15 cellular contexts compared by ENCODE assay signal in the genomic region with DNA sequence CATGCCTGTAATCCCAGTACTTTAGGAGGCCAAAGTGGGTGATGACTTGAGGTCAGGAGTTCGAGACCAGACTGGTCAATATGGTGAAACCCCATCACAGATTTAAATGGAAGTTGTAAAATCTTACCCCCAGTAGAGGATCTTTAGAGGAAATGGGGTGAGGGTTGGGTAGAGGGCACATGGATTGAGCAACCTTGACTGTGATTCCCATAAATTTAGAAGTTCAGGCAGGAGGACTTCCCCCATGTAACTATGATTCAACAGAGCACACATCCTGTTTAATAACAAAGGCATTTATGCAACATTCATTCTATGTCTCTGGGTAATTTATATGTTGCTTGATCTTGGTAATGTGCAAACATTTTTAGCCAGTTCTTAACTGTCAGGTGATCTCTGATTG.
DNase-seq lines count a peak whose midpoint lies in the region; ATAC-seq and TF ChIP-seq lines count a peak whose summit lies in the region.
"Had no signal": no experiment of that assay in that cellular context is flagged by ENCODE, and none has a peak within 500 bp of the region (broad histone marks: within the 10 kb centered on the region; RNA-seq: fewer than 3 reads in every experiment).

No MANE protein-coding gene starts in this region.

- DNase-seq in ELR (ENCODE audit: low read depth) = peak; percentile 57
- DNase-seq in NCI-H226 = peak; percentile 54
- DNase-seq in activated CD4-positive, alpha-beta T cell treated with anti-CD3 and anti-CD28 coated beads, Interleukin-2, amount 50 U/mL, for 1 hour = no peak
- DNase-seq in NCI-H1436 treated with DMSO at 0.1 percent for 48 hours (lab: John Stamatoyannopoulos, UW) = no peak
- no peak for DNase-seq in Caco-2
- DNase-seq: activated CD4-positive, alpha-beta T cell treated with anti-CD3 and anti-CD28 coated beads, Interleukin-2, amount 50 U/mL, for 4 hours; cerebellar nuclear complex; head of caudate nucleus; mesendoderm; NCI-H1092 treated with DMSO at 0.1 percent for 48 hours; stimulated activated CD4-positive, alpha-beta T cell treated with anti-CD3 and anti-CD28 coated beads, Interleukin-4, amount 100 ng/mL, for 24 hours; stimulated activated naive CD8-positive, alpha-beta T cell treated with anti-CD3 and anti-CD28 coated beads, Interleukin-15, amount 100 ng/mL, for 72 hours had no signal

- H3K27me3 ChIP-seq in muscle layer of duodenum (ENCODE audit: low read depth, low read length) = no peaks in the 10 kb centered on the region
- H3K27me3 ChIP-seq in Caco-2 (replicated peaks; ENCODE audit: control insufficient read depth, insufficient read depth, low read length) = no peaks in the 10 kb centered on the region

- POLR2A ChIA-PET in Caco-2 (lab: Charles Lee) = interaction anchor here (0.6 kb wide), 1 partner anchor 445 kb away, joined by 5 read pairs; no protein-coding TSS in a partner anchor

- CTCF ChIA-PET in Caco-2 (lab: Charles Lee) = interaction anchor here (0.6 kb wide), 1 partner anchor 12 kb away, joined by 3 read pairs; no protein-coding TSS in a partner anchor

- H3K27ac Mint-ChIP-seq in Caco-2 (ENCODE audit: unreplicated experiment) = no peak overlapping the region

- BruUV-seq in Caco-2 (replicated peaks; lab: Mats Ljungman, UMichigan) = no TSS peak

- TF ChIP-seq CTCF in Caco-2 (IDR thresholded peaks at IDR 0.05; ENCODE audit: insufficient read depth in 1 of 2, low read depth in 1 of 2, low read length in 1 of 2, severe bottlenecking in 1 of 2, unreplicated experiment in 1 of 2) = no peak

- no peaks in the 10 kb centered on the region for H3K36me3 ChIP-seq in muscle layer of duodenum (ENCODE audit: control insufficient read depth in 1 of 2, insufficient read depth in 2 of 2, low read length in 2 of 2)
- no peaks in the 10 kb centered on the region for H3K36me3 ChIP-seq in Caco-2 (ENCODE audit: control insufficient read depth, insufficient read depth, low read length)

- no peak overlapping the region for H3K4me3 ChIP-seq in muscle layer of duodenum (ENCODE audit: low read depth in 1 of 2, low read length in 2 of 2)
- no peak overlapping the region for H3K4me3 ChIP-seq in Caco-2 (ENCODE audit: low read depth, low read length)

- peak; percentile 81 for ATAC-seq in esophagus mucosa
- ATAC-seq in GM21390 (IDR thresholded peaks at IDR 0.05; ENCODE audit: unreplicated experiment) = no peak
- ATAC-seq: stimulated activated naive CD8-positive, alpha-beta T cell treated with anti-CD3 and anti-CD28 coated beads, Interleukin-15, amount 100 ng/mL, for 72 hours had no signal

- H3K9me3 ChIP-seq in muscle layer of duodenum (ENCODE audit: control insufficient read depth in 1 of 2, low read length in 2 of 2) (no peaks in the 10 kb centered on the region), Caco-2 (no peaks in the 10 kb centered on the region)

- no peaks in the 10 kb centered on the region for H3K9me3 Mint-ChIP-seq in Caco-2 (ENCODE audit: unreplicated experiment)
- H3K9me3 Mint-ChIP-seq: stimulated activated naive CD8-positive, alpha-beta T cell treated with anti-CD3 and anti-CD28 coated beads, Interleukin-15, amount 100 ng/mL, for 72 hours had no signal

- H3K27ac ChIP-seq in muscle layer of duodenum (ENCODE audit: low read length) = peak overlapping the region; percentile 54

- H3K4me1 ChIP-seq in muscle layer of duodenum (ENCODE audit: control insufficient read depth in 1 of 2, insufficient read depth in 2 of 2, low read length in 2 of 2) = no peaks in the 10 kb centered on the region
- H3K4me1 ChIP-seq in Caco-2 = peaks cover 9% of the 10 kb centered on the region

- no peaks in the 10 kb centered on the region for H3K27me3 Mint-ChIP-seq in Caco-2 (ENCODE audit: insufficient read depth, unreplicated experiment)

- intact Hi-C loops in Caco-2 (cut with micrococcal nuclease; ENCODE audit: unreplicated experiment) = no loop called here

- H3K4me3 Mint-ChIP-seq in Caco-2 (ENCODE audit: unreplicated experiment) = no peak overlapping the region
- H3K4me3 Mint-ChIP-seq: stimulated activated naive CD8-positive, alpha-beta T cell treated with anti-CD3 and anti-CD28 coated beads, Interleukin-15, amount 100 ng/mL, for 72 hours had no signal

- H3K4me1 Mint-ChIP-seq in Caco-2 (ENCODE audit: low read depth, unreplicated experiment) = peaks cover 26% of the 10 kb centered on the region
- H3K4me1 Mint-ChIP-seq: stimulated activated naive CD8-positive, alpha-beta T cell treated with anti-CD3 and anti-CD28 coated beads, Interleukin-15, amount 100 ng/mL, for 72 hours had no signal

- peaks cover 33% of the 10 kb centered on the region for H3K36me3 Mint-ChIP-seq in Caco-2 (ENCODE audit: insufficient read depth, unreplicated experiment)

Comparison
In these comparisons a context has a peak if more than half of its experiments do, and no peak if none do; other contexts are left out.
1. DNase-seq: peak in ELR (single experiment) and NCI-H226 (single experiment); none in activated CD4-positive, alpha-beta T cell treated with anti-CD3 and anti-CD28 coated beads, Interleukin-2, amount 50 U/mL, for 1 hour (single experiment), NCI-H1436 treated with DMSO at 0.1 percent for 48 hours (single experiment) and Caco-2 (0 of 2).